Comparison of ENCODE assay signal across 8 cellular contexts in genomic region chr10:13586676-13587355, GRCh38. TPM values are rescaled to one million over a fixed set of nuclear protein-coding genes. Genes with fewer than 3 reads are reported as not detected.
DNase-seq lines count a peak whose midpoint lies in the region; TF ChIP-seq lines count a peak whose summit lies in the region.

TSS of gene PRPF18 (plus strand) at chr10:13586965. CDS start at chr10:13587087, 122 bp downstream.

- peak within 1 kb of the TSS; percentile 97 for H2AFZ ChIP-seq in GM23248

- in situ Hi-C loops in GM23248 (cut with MboI) = no loop called here

- peak; percentile 87 to 96 (median 92) for TF ChIP-seq CTCF in esophagus squamous epithelium (IDR thresholded peaks at IDR 0.05)

- H3K4me1 ChIP-seq in GM23248 (ENCODE audit: insufficient read depth) = peaks cover 9% of the 10 kb centered on the region; the same call in 1 of the 2 replicates
- peaks cover 8 to 24% (median 16%) of the 10 kb centered on the region in 3 donors for H3K4me1 ChIP-seq in esophagus squamous epithelium

- H3K9me3 ChIP-seq in GM23248 (ENCODE audit: low read depth) (no peaks in the 10 kb centered on the region), esophagus squamous epithelium (no peaks in the 10 kb centered on the region)

- 0 out of 2 replicates have a peak, but pooled peaks cover 15% of the 10 kb centered on the region for H3K27me3 ChIP-seq in GM23248 (replicated peaks; ENCODE audit: insufficient read depth)
- H3K27me3 ChIP-seq in esophagus squamous epithelium = peaks cover 0 to 37% (median 0%) of the 10 kb centered on the region in 4 donors

- no peaks in the 10 kb centered on the region for H3K36me3 ChIP-seq in GM23248 (ENCODE audit: low read depth)
- H3K36me3 ChIP-seq in esophagus squamous epithelium = peaks cover 0 to 5% (median 0%) of the 10 kb centered on the region in 3 donors

- peak within 1 kb of the TSS; percentile 89 for H3K9ac ChIP-seq in GM23248

- intact Hi-C loops in esophagus squamous epithelium (cut with DNase I) = no loop called here

- WGBS in GM23248 (ENCODE audit: low coverage in 1 of 2, low lambda C conversion rate in 2 of 2, missing lambda C conversion rate in 2 of 2), 2 experiments = 0 to 1% methylated on average over 37 to 38 of the region's 38 CpGs
- 0% methylated on average over 6 to 20 of the region's 38 CpGs for WGBS in esophagus squamous epithelium, 2 donors

- no peak within 1 kb of the TSS for H3K27ac ChIP-seq in GM23248
- peak within 1 kb of the TSS; percentile 64 to 86 (median 80) for H3K27ac ChIP-seq in esophagus squamous epithelium

- peak in 1 of 4 donors; percentile 19 for TF ChIP-seq POLR2A in esophagus squamous epithelium (IDR thresholded peaks at IDR 0.05)

- 0 out of 2 replicates have a peak, but pooled peaks cover 4% of the 10 kb centered on the region for H4K20me1 ChIP-seq in GM23248 (ENCODE audit: insufficient read depth)

- peak; percentile 91 for DNase-seq in EL
- DNase-seq in GM23248 = peak; percentile 94
- peak; percentile 98 for DNase-seq in Kasumi-1 (lab: John Stamatoyannopoulos, UW)
- DNase-seq in RKO (ENCODE audit: low spot score) = peak; percentile 98
- DNase-seq in activated T-helper 1 cell treated with Interleukin-2 at 50 U/mL for 16 hours (ENCODE audit: low read depth) = peak; percentile 89
- peak; percentile 63 for DNase-seq in esophagus squamous epithelium (lab: John Stamatoyannopoulos, UW)
- DNase-seq in myocyte (ENCODE audit: low read depth) = peak; percentile 95
- peak; percentile 84 to 88 for DNase-seq in stimulated activated CD8-positive, alpha-beta memory T cell treated with anti-CD3 and anti-CD28 coated beads, Interleukin-7, amount 100 ng/mL, for 48 hours (ENCODE audit: extremely low read depth in 1 of 2, low read depth in 1 of 2)

- H3K79me2 ChIP-seq in GM23248 (ENCODE audit: insufficient read depth) = peaks cover 49% of the 10 kb centered on the region

- H3K4me2 ChIP-seq in GM23248 (ENCODE audit: unreplicated experiment) = peak within 1 kb of the TSS; percentile 93

- no peaks in the 10 kb centered on the region for H3F3A ChIP-seq in GM23248 (ENCODE audit: insufficient read depth)

- no peaks in the 10 kb centered on the region for H3K9me2 ChIP-seq in GM23248 (ENCODE audit: insufficient read depth)

- H3K4me3 ChIP-seq in GM23248 (peak within 1 kb of the TSS; percentile 99), esophagus squamous epithelium (peak within 1 kb of the TSS; percentile 75 to 93 (median 88))

RNA-seq across cellular contexts. Expression of gene PRPF18, which starts in this region (rescaled TPM):
- total RNA-seq in GM23248 (2014; rRNA removed; shearing (Covaris generic)) = 23.3 and 30.2 TPM in 2 replicates
- 21.8 and 22.1 TPM in 2 replicates for polyA plus RNA-seq in GM23248 (2016; fragmentation: Nextera tagmentation; extraction: Ambion mirVana)
- total RNA-seq in esophagus squamous epithelium (10 to 100 TPM; 15.5 to 40.7 (median 27.4) TPM), myocyte (36.5 and 43.5 TPM in 2 replicates)
- 11.7 TPM for polyA plus RNA-seq in myocyte (2012)
